In genomic region chr4:99946346-99947189, GRCh38 we compare ENCODE assay signal across 1 cellular context.
TF ChIP-seq lines count a peak whose summit lies in the region.

Gene DNAJB14 (minus strand): TSS chr4:99946618. CDS start chr4:99946571, 47 bp downstream.

TF ChIP-seq in HEK293, 187 proteins besides CTCF, POLR2A, EP300 and RAD21 (continued from another document):
- TF ChIP-seq, protein P1, sequence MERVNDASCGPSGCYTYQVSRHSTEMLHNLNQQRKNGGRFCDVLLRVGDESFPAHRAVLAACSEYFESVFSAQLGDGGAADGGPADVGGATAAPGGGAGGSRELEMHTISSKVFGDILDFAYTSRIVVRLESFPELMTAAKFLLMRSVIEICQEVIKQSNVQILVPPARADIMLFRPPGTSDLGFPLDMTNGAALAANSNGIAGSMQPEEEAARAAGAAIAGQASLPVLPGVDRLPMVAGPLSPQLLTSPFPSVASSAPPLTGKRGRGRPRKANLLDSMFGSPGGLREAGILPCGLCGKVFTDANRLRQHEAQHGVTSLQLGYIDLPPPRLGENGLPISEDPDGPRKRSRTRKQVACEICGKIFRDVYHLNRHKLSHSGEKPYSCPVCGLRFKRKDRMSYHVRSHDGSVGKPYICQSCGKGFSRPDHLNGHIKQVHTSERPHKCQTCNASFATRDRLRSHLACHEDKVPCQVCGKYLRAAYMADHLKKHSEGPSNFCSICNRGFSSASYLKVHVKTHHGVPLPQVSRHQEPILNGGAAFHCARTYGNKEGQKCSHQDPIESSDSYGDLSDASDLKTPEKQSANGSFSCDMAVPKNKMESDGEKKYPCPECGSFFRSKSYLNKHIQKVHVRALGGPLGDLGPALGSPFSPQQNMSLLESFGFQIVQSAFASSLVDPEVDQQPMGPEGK (tag by site-specific recombination; IDR thresholded peaks at IDR 0.05): peak; percentile 42; the same call in 1 of the 2 replicates
- TF ChIP-seq ZNF211 (tag by site-specific recombination; IDR thresholded peaks at IDR 0.05; ENCODE audit: low read depth) (no peak), ZBTB26 (tag by site-specific recombination; optimal IDR thresholded peaks at IDR 0.05) (peak; percentile 64), SP7 (tag by site-specific recombination; IDR thresholded peaks at IDR 0.05) (no peak), ZNF335 (tag by site-specific recombination; conservative IDR thresholded peaks at IDR 0.05) (peak; percentile 67), ZNF629 (tag by site-specific recombination; IDR thresholded peaks at IDR 0.05) (peak; percentile 21; the same call in 1 of the 2 replicates), ZFP3 (tag by site-specific recombination; IDR thresholded peaks at IDR 0.05; ENCODE audit: low read depth) (no peak), YY2 (tag by site-specific recombination; IDR thresholded peaks at IDR 0.05) (0 out of 2 replicates have a peak, but pooled peaks have one; percentile 20), ZSCAN16 (tag by site-specific recombination; IDR thresholded peaks at IDR 0.05) (no peak), ZBTB44 (tag by site-specific recombination; IDR thresholded peaks at IDR 0.05) (no peak), ZFHX2 (tag by site-specific recombination; conservative IDR thresholded peaks at IDR 0.05) (peak; percentile 39), ZNF514 (tag by site-specific recombination; IDR thresholded peaks at IDR 0.05) (no peak), ZNF513 (tag by site-specific recombination; IDR thresholded peaks at IDR 0.05) (peak; percentile 25; the same call in 1 of the 2 replicates), RBAK (tag by site-specific recombination; IDR thresholded peaks at IDR 0.05) (no peak), ZNF341 (tag by site-specific recombination; IDR thresholded peaks at IDR 0.05; ENCODE audit: low read depth) (peak; percentile 7), ZNF624 (tag by site-specific recombination; IDR thresholded peaks at IDR 0.05) (no peak), TRIM28 (IDR thresholded peaks at IDR 0.05; ENCODE audit: borderline replicate concordance, low read length) (no peak), ZEB2 (tag by site-specific recombination; IDR thresholded peaks at IDR 0.05) (peak; percentile 54), ZNF707 (tag by site-specific recombination; IDR thresholded peaks at IDR 0.05) (no peak), ZNF596 (tag by site-specific recombination; IDR thresholded peaks at IDR 0.05) (no peak), ZNF248 (tag by site-specific recombination; IDR thresholded peaks at IDR 0.05) (no peak), ZNF398 (tag by site-specific recombination; IDR thresholded peaks at IDR 0.05) (no peak), ZSCAN30 (tag by site-specific recombination; IDR thresholded peaks at IDR 0.05) (0 out of 2 replicates have a peak, but pooled peaks have one; percentile 35), KLF9 (tag by site-specific recombination; IDR thresholded peaks at IDR 0.05; ENCODE audit: low read depth) (0 out of 2 replicates have a peak, but pooled peaks have one; percentile 22)
- TF ChIP-seq, protein P2, sequence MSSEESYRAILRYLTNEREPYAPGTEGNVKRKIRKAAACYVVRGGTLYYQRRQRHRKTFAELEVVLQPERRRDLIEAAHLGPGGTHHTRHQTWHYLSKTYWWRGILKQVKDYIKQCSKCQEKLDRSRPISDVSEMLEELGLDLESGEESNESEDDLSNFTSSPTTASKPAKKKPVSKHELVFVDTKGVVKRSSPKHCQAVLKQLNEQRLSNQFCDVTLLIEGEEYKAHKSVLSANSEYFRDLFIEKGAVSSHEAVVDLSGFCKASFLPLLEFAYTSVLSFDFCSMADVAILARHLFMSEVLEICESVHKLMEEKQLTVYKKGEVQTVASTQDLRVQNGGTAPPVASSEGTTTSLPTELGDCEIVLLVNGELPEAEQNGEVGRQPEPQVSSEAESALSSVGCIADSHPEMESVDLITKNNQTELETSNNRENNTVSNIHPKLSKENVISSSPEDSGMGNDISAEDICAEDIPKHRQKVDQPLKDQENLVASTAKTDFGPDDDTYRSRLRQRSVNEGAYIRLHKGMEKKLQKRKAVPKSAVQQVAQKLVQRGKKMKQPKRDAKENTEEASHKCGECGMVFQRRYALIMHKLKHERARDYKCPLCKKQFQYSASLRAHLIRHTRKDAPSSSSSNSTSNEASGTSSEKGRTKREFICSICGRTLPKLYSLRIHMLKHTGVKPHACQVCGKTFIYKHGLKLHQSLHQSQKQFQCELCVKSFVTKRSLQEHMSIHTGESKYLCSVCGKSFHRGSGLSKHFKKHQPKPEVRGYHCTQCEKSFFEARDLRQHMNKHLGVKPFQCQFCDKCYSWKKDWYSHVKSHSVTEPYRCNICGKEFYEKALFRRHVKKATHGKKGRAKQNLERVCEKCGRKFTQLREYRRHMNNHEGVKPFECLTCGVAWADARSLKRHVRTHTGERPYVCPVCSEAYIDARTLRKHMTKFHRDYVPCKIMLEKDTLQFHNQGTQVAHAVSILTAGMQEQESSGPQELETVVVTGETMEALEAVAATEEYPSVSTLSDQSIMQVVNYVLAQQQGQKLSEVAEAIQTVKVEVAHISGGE (tag by site-specific recombination; conservative IDR thresholded peaks at IDR 0.05; ENCODE audit: low read depth): peak; percentile 76
- TF ChIP-seq, protein P3, sequence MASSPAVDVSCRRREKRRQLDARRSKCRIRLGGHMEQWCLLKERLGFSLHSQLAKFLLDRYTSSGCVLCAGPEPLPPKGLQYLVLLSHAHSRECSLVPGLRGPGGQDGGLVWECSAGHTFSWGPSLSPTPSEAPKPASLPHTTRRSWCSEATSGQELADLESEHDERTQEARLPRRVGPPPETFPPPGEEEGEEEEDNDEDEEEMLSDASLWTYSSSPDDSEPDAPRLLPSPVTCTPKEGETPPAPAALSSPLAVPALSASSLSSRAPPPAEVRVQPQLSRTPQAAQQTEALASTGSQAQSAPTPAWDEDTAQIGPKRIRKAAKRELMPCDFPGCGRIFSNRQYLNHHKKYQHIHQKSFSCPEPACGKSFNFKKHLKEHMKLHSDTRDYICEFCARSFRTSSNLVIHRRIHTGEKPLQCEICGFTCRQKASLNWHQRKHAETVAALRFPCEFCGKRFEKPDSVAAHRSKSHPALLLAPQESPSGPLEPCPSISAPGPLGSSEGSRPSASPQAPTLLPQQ (tag by site-specific recombination; IDR thresholded peaks at IDR 0.05): 0 out of 2 replicates have a peak, but pooled peaks have one; percentile 23
- TF ChIP-seq, protein P4, sequence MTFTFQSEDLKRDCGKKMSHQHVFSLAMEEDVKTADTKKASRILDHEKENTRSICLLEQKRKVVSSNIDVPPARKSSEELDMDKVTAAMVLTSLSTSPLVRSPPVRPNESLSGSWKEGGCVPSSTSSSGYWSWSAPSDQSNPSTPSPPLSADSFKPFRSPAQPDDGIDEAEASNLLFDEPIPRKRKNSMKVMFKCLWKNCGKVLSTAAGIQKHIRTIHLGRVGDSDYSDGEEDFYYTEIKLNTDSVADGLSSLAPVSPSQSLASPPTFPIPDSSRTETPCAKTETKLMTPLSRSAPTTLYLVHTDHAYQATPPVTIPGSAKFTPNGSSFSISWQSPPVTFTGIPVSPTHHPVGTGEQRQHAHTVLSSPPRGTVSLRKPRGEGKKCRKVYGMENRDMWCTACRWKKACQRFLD (tag by site-specific recombination; IDR thresholded peaks at IDR 0.05): no peak
- TF ChIP-seq, protein P5, sequence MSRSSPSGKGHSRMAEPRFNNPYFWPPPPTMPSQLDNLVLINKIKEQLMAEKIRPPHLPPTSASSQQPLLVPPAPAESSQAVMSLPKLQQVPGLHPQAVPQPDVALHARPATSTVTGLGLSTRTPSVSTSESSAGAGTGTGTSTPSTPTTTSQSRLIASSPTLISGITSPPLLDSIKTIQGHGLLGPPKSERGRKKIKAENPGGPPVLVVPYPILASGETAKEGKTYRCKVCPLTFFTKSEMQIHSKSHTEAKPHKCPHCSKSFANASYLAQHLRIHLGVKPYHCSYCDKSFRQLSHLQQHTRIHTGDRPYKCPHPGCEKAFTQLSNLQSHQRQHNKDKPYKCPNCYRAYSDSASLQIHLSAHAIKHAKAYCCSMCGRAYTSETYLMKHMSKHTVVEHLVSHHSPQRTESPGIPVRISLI (tag by site-specific recombination; IDR thresholded peaks at IDR 0.05): no peak
